ENCODE assay signal across 1 cellular context in genomic region chr20:44129996-44130718, GRCh38.
TF ChIP-seq lines count a peak whose summit lies in the region.

No MANE protein-coding gene starts in this region.

TF ChIP-seq in SK-N-SH treated with all-trans-retinoic acid at 6 μM for 48 hours, 23 proteins besides CTCF, POLR2A, EP300 and RAD21 (continued from another document):
- TF ChIP-seq TSHZ2 (CRISPR knock-in tag; IDR thresholded peaks at IDR 0.05), result no peak
- TF ChIP-seq CSDC2 (CRISPR knock-in tag; IDR thresholded peaks at IDR 0.05), result no peak
- no peak for TF ChIP-seq GLIS3 (CRISPR knock-in tag; IDR thresholded peaks at IDR 0.05)
